In the genomic region with DNA sequence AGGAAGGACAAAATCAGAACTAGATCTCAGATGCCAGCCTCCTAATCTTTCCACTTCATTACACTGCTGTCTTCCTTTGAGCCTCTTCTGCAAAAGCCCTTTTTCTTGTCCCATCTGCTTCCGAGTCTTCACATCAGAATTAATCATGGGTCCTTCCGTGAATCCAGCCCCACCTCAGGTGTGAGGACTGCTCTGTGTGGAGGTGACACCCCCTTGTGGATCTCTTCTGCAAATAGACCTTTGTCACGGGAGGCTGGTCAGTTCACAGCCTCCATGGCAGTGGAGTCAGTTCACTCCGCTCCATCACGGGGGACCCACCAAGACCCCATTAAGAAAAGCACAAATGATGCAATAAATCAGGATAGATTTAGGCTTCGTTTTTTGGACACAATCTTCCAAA, we compare ENCODE assay signal across 8 cellular contexts.
A peak's percentile ranks its signal among the peaks of the same experiment; 100 is the strongest.
DNase-seq lines count a peak whose midpoint lies in the region; ATAC-seq and TF ChIP-seq lines count a peak whose summit lies in the region.

No MANE protein-coding gene starts in this region.

- H3K27me3 Mint-ChIP-seq in T-helper 17 cell, result peaks cover 6% of the 10 kb centered on the region
- H3K27me3 Mint-ChIP-seq in CD4-positive, alpha-beta T cell, result no peaks in the 10 kb centered on the region

- H3K4me3 Mint-ChIP-seq in T-helper 17 cell, result no peak overlapping the region
- H3K4me3 Mint-ChIP-seq in CD4-positive, alpha-beta T cell, result no peak overlapping the region

- no peaks in the 10 kb centered on the region for H3K9me3 Mint-ChIP-seq in CD4-positive, alpha-beta T cell

- ATAC-seq in GM21526 (IDR thresholded peaks at IDR 0.05; ENCODE audit: low FRiP score, unreplicated experiment) (peak; percentile 52), T-helper 17 cell (no peak), HG03378 (IDR thresholded peaks at IDR 0.05; ENCODE audit: unreplicated experiment) (no peak)
- no peak for ATAC-seq in CD4-positive, alpha-beta T cell (ENCODE audit: poor library complexity)

- intact Hi-C loops in CD4-positive, alpha-beta T cell (cut with DNase I, micrococcal nuclease), result loop anchor here (2.0 kb wide), 2 partner anchors 585 to 587 kb away; no protein-coding TSS in a partner anchor

- H3K27ac ChIP-seq in CD4-positive, alpha-beta T cell (ENCODE audit: low read depth, low read length), result no peak overlapping the region

- peaks cover 5% of the 10 kb centered on the region for H3K4me1 Mint-ChIP-seq in T-helper 17 cell
- no peaks in the 10 kb centered on the region for H3K4me1 Mint-ChIP-seq in CD4-positive, alpha-beta T cell (ENCODE audit: low read depth)

- H3K27ac Mint-ChIP-seq in T-helper 17 cell, result peak overlapping the region; percentile 78
- no peak overlapping the region for H3K27ac Mint-ChIP-seq in CD4-positive, alpha-beta T cell

- TF ChIP-seq CTCF in AG09319 (IDR thresholded peaks at IDR 0.05; ENCODE audit: low read depth, low read length), result peak; percentile 20
- TF ChIP-seq CTCF in CD4-positive, alpha-beta T cell (IDR thresholded peaks at IDR 0.05), result no peak

- H3K27me3 ChIP-seq in CD4-positive, alpha-beta T cell (ENCODE audit: control insufficient read depth, insufficient read depth, low read length), result no peaks in the 10 kb centered on the region

- POLR2A ChIA-PET in CD4-positive, alpha-beta T cell (lab: Charles Lee), result no interaction called here

- no peaks in the 10 kb centered on the region for H3K9me3 ChIP-seq in T-helper 17 cell (ENCODE audit: control insufficient read depth, low read length, poor library complexity, severe bottlenecking)
- H3K9me3 ChIP-seq in CD4-positive, alpha-beta T cell (ENCODE audit: control insufficient read depth, low read length), result no peaks in the 10 kb centered on the region

- DNase-seq in AG09319 (ENCODE audit: extremely low read depth, low read depth), result no peak
- no peak for DNase-seq in T-helper 17 cell
- DNase-seq in iPS-NIHi11 (ENCODE audit: low spot score), result peak; percentile 44
- DNase-seq in GDM1 (lab: John Stamatoyannopoulos, UW), result no peak
- no peak for DNase-seq in CD4-positive, alpha-beta T cell
- no peak for DNase-seq in inferior parietal cortex (ENCODE audit: extremely low spot score)

- H3K36me3 Mint-ChIP-seq in T-helper 17 cell (ENCODE audit: low read depth), result no peaks in the 10 kb centered on the region
- no peaks in the 10 kb centered on the region for H3K36me3 Mint-ChIP-seq in CD4-positive, alpha-beta T cell (ENCODE audit: low read depth)

- CTCF ChIA-PET in CD4-positive, alpha-beta T cell (lab: Charles Lee), result no interaction called here
